ENCODE assay signal across 24 cellular contexts in the genomic region with DNA sequence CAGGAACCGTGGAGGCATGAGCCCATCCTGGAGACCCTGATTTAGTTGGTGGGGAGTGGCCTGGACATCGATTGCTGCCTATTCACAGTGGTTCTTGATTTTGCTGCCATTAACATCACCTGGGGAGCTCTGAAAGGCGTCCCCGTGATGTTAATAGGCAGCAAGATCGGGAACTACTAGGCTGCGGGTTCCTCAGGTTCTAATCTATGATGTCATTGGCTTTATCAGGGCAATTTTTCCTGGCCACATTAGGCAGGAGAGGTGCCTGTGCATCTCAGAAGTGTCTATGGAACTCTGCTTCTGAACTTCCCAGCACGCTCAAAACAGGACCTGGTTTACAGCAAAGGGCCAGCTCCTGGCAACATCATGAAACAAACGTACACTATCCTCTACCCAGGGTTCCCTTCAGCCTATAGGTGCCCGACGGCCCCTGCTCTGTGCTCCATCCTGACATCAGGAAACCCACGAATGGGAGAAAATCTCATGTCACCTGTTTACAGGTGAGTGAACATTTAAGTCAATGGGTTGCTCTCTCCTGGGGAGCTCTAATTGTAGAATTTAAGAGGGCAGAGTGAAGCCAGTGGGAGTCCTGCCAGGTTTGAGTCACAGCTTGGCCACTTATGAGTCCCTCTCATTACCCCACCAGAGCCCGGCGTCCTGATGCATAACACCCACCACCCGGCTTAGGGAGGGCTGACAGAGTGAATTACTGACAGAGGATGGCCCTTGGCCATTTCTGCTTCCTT. TPM values are rescaled to one million over a fixed set of nuclear protein-coding genes. Genes with fewer than 3 reads are reported as not detected.
"Had no signal": no experiment of that assay in that cellular context is flagged by ENCODE, and none has a peak within 500 bp of the region (broad histone marks: within the 10 kb centered on the region; RNA-seq: fewer than 3 reads in every experiment).

No MANE protein-coding gene starts in this region.

- H3K4me1 ChIP-seq: neural progenitor cell, prostate gland had no signal

- H3K4me3 Mint-ChIP-seq: activated CD4-positive, alpha-beta memory T cell treated with anti-CD3 and anti-CD28 coated beads, Interleukin-2, amount 10 ng/mL, durations not matched to agents 7 days and 5 days; activated CD8-positive, alpha-beta memory T cell treated with anti-CD3 and anti-CD28 coated beads, Interleukin-2, amount 10 ng/mL, durations not matched to agents 7 days and 5 days; activated naive CD8-positive, alpha-beta T cell treated with anti-CD3 and anti-CD28 coated beads for 36 hours; dendritic cell treated with granulocyte-macrophage colony-stimulating factor and Interleukin-4, amounts not matched to agents 40 ng/mL and 50 ng/mL, for 4 days; neural progenitor cell; stimulated activated naive CD8-positive, alpha-beta T cell treated with anti-CD3 and anti-CD28 coated beads, Interleukin-15, Interleukin-2, amounts not matched to agents 100 ng/mL and 50 ng/mL, for 24 hours; WTC11 had no signal

- H3K27me3 Mint-ChIP-seq: activated CD4-positive, alpha-beta memory T cell treated with anti-CD3 and anti-CD28 coated beads, Interleukin-2, amount 10 ng/mL, durations not matched to agents 7 days and 5 days; activated CD8-positive, alpha-beta memory T cell treated with anti-CD3 and anti-CD28 coated beads, Interleukin-2, amount 10 ng/mL, durations not matched to agents 7 days and 5 days; activated naive CD8-positive, alpha-beta T cell treated with anti-CD3 and anti-CD28 coated beads for 36 hours; activated T-helper 17 cell treated with anti-CD3 and anti-CD28 coated beads, Interleukin-2, amount 50 U/mL, for 72 hours; memory B cell; stimulated activated naive CD8-positive, alpha-beta T cell treated with anti-CD3 and anti-CD28 coated beads, Interleukin-15, Interleukin-2, amounts not matched to agents 100 ng/mL and 50 ng/mL, for 24 hours had no signal

- H3K4me3 ChIP-seq: cardiac muscle cell, esophagus muscularis mucosa, heart right ventricle, neural progenitor cell, prostate gland, right atrium auricular region, skin epidermis, suprapubic skin, upper lobe of left lung had no signal

- DNase-seq: activated CD4-positive, alpha-beta memory T cell treated with anti-CD3 and anti-CD28 coated beads, Interleukin-2, amount 10 ng/mL, durations not matched to agents 7 days and 5 days; activated CD4-positive, alpha-beta T cell treated with anti-CD3 and anti-CD28 coated beads for 4 hours; activated CD8-positive, alpha-beta memory T cell treated with anti-CD3 and anti-CD28 coated beads, Interleukin-2, amount 10 ng/mL, durations not matched to agents 7 days and 5 days; activated naive CD4-positive, alpha-beta T cell; activated naive CD8-positive, alpha-beta T cell treated with anti-CD3 and anti-CD28 coated beads for 36 hours; amygdala; effector memory CD4-positive, alpha-beta T cell; heart right ventricle; naive thymus-derived CD4-positive, alpha-beta T cell; stimulated activated CD4-positive, alpha-beta T cell treated with anti-CD3 and anti-CD28 coated beads, Interleukin-15, amount 100 ng/mL, for 24 hours; stimulated activated CD4-positive, alpha-beta T cell treated with anti-CD3 and anti-CD28 coated beads, Interleukin-2, amount 100 ng/mL, for 48 hours; upper lobe of left lung had no signal

- H3K27me3 ChIP-seq: cardiac muscle cell, heart right ventricle, neural progenitor cell, right atrium auricular region, suprapubic skin, upper lobe of left lung had no signal

- H3K27ac Mint-ChIP-seq: activated naive CD8-positive, alpha-beta T cell treated with anti-CD3 and anti-CD28 coated beads for 36 hours; activated T-helper 17 cell treated with anti-CD3 and anti-CD28 coated beads, Interleukin-2, amount 50 U/mL, for 72 hours; dendritic cell treated with granulocyte-macrophage colony-stimulating factor and Interleukin-4, amounts not matched to agents 40 ng/mL and 50 ng/mL, for 4 days; memory B cell; neural progenitor cell; stimulated activated naive CD8-positive, alpha-beta T cell treated with anti-CD3 and anti-CD28 coated beads, Interleukin-15, Interleukin-2, amounts not matched to agents 100 ng/mL and 50 ng/mL, for 24 hours; WTC11 had no signal

- H3K36me3 Mint-ChIP-seq: activated CD8-positive, alpha-beta memory T cell treated with anti-CD3 and anti-CD28 coated beads, Interleukin-2, amount 10 ng/mL, durations not matched to agents 7 days and 5 days; memory B cell had no signal

- H3K9me3 Mint-ChIP-seq: activated T-helper 17 cell treated with anti-CD3 and anti-CD28 coated beads, Interleukin-2, amount 50 U/mL, for 72 hours had no signal

- ATAC-seq: activated CD8-positive, alpha-beta memory T cell treated with anti-CD3 and anti-CD28 coated beads, Interleukin-2, amount 10 ng/mL, durations not matched to agents 7 days and 5 days; activated T-helper 17 cell treated with anti-CD3 and anti-CD28 coated beads, Interleukin-2, amount 50 U/mL, for 72 hours; heart right ventricle; naive thymus-derived CD4-positive, alpha-beta T cell; WTC11 had no signal

- H3K27ac ChIP-seq: cardiac muscle cell, esophagus muscularis mucosa, heart right ventricle, neural progenitor cell, prostate gland, right atrium auricular region, skin epidermis, suprapubic skin, upper lobe of left lung had no signal

- H3K9me3 ChIP-seq: esophagus muscularis mucosa, prostate gland had no signal

- H3K9ac ChIP-seq: neural progenitor cell had no signal

- H3K4me2 ChIP-seq: neural progenitor cell had no signal

- H3K36me3 ChIP-seq: cardiac muscle cell, esophagus muscularis mucosa, heart right ventricle, neural progenitor cell, prostate gland, right atrium auricular region, suprapubic skin, upper lobe of left lung had no signal

RNA-seq across cellular contexts. Expression of a gene that starts 49.4 kb away (rescaled TPM):
- total RNA-seq: activated naive CD8-positive, alpha-beta T cell treated with anti-CD3 and anti-CD28 coated beads for 36 hours; WTC11 had no signal
